Comparison of ENCODE assay signal across 32 cellular contexts in genomic region chr15:77998592-77998991, GRCh38.
"Had no signal": no experiment of that assay in that cellular context is flagged by ENCODE, and none has a peak within 500 bp of the region (broad histone marks: within the 10 kb centered on the region; RNA-seq: fewer than 3 reads in every experiment).

No MANE protein-coding gene starts in this region.

- H3K27me3 Mint-ChIP-seq: activated CD4-positive, alpha-beta memory T cell treated with anti-CD3 and anti-CD28 coated beads, Interleukin-2, amount 10 ng/mL, durations not matched to agents 7 days and 5 days; activated CD8-positive, alpha-beta memory T cell treated with anti-CD3 and anti-CD28 coated beads, Interleukin-2, amount 10 ng/mL, durations not matched to agents 7 days and 5 days; activated naive CD8-positive, alpha-beta T cell treated with anti-CD3 and anti-CD28 coated beads for 36 hours; activated T-helper 17 cell treated with anti-CD3 and anti-CD28 coated beads, Interleukin-2, amount 50 U/mL, for 72 hours; IgD-negative memory B cell had no signal

- H3K9me3 Mint-ChIP-seq: activated CD4-positive, alpha-beta memory T cell treated with anti-CD3 and anti-CD28 coated beads, Interleukin-2, amount 10 ng/mL, durations not matched to agents 7 days and 5 days; activated naive CD8-positive, alpha-beta T cell treated with anti-CD3 and anti-CD28 coated beads for 36 hours; activated T-cell treated with anti-CD3 and anti-CD28 coated beads, Interleukin-2, amount 50 U/mL, for 72 hours; activated T-helper 17 cell treated with anti-CD3 and anti-CD28 coated beads, Interleukin-2, amount 50 U/mL, for 72 hours; IgD-negative memory B cell had no signal

- H3K27ac Mint-ChIP-seq: activated CD4-positive, alpha-beta memory T cell treated with anti-CD3 and anti-CD28 coated beads, Interleukin-2, amount 10 ng/mL, durations not matched to agents 7 days and 5 days; activated CD8-positive, alpha-beta memory T cell treated with anti-CD3 and anti-CD28 coated beads, Interleukin-2, amount 10 ng/mL, durations not matched to agents 7 days and 5 days; activated T-cell treated with anti-CD3 and anti-CD28 coated beads, Interleukin-2, amount 50 U/mL, for 72 hours; activated T-helper 17 cell treated with anti-CD3 and anti-CD28 coated beads, Interleukin-2, amount 50 U/mL, for 72 hours; IgD-negative memory B cell had no signal

- H3K4me3 Mint-ChIP-seq: activated CD4-positive, alpha-beta memory T cell treated with anti-CD3 and anti-CD28 coated beads, Interleukin-2, amount 10 ng/mL, durations not matched to agents 7 days and 5 days; activated CD8-positive, alpha-beta memory T cell treated with anti-CD3 and anti-CD28 coated beads, Interleukin-2, amount 10 ng/mL, durations not matched to agents 7 days and 5 days; activated naive CD8-positive, alpha-beta T cell treated with anti-CD3 and anti-CD28 coated beads for 36 hours; activated T-cell treated with anti-CD3 and anti-CD28 coated beads, Interleukin-2, amount 50 U/mL, for 72 hours; activated T-helper 17 cell treated with anti-CD3 and anti-CD28 coated beads, Interleukin-2, amount 50 U/mL, for 72 hours; IgD-negative memory B cell had no signal

- ATAC-seq: activated CD8-positive, alpha-beta memory T cell treated with anti-CD3 and anti-CD28 coated beads, Interleukin-2, amount 10 ng/mL, durations not matched to agents 7 days and 5 days; activated T-cell treated with anti-CD3 and anti-CD28 coated beads, Interleukin-2, amount 50 U/mL, for 72 hours; activated T-helper 17 cell treated with anti-CD3 and anti-CD28 coated beads, Interleukin-2, amount 50 U/mL, for 72 hours; Panc1 had no signal

- H3K27ac ChIP-seq: SJCRH30, SK-N-MC, WERI-Rb-1 had no signal

- DNase-seq: activated CD4-positive, alpha-beta memory T cell treated with anti-CD3 and anti-CD28 coated beads, Interleukin-2, amount 10 ng/mL, durations not matched to agents 7 days and 5 days; activated CD4-positive, alpha-beta T cell treated with anti-CD3 and anti-CD28 coated beads for 1 hour; activated CD4-positive, alpha-beta T cell treated with anti-CD3 and anti-CD28 coated beads for 48 hours; activated CD4-positive, CD25-positive, alpha-beta regulatory T cell; activated CD8-positive, alpha-beta memory T cell treated with anti-CD3 and anti-CD28 coated beads for 24 hours; activated CD8-positive, alpha-beta memory T cell treated with anti-CD3 and anti-CD28 coated beads, Interleukin-2, amount 10 ng/mL, durations not matched to agents 7 days and 5 days; activated CD8-positive, alpha-beta memory T cell treated with anti-CD3 and anti-CD28 coated beads, Interleukin-2, amount 50 U/mL, for 48 hours; activated effector memory CD4-positive, alpha-beta T cell treated with anti-CD3 and anti-CD28 coated beads, Interleukin-2, amount 50 U/mL, for 16 hours; activated naive CD4-positive, alpha-beta T cell; activated naive CD4-positive, alpha-beta T cell treated with anti-CD3 and anti-CD28 coated beads, Interleukin-2, amount 50 U/mL, for 16 hours; activated naive CD8-positive, alpha-beta T cell treated with anti-CD3 and anti-CD28 coated beads for 36 hours; activated T-cell treated with anti-CD3 and anti-CD28 coated beads, Interleukin-2, amount 50 U/mL, for 72 hours; amniotic stem cell; aorta; Karpas-422; KBM-7; NCI-H1105; NCI-H1417 treated with DMSO at 0.1 percent for 48 hours; NCI-H1694; NCI-H2029; NCI-H510A; NCI-H526; NCI-H748 treated with DMSO at 0.1 percent for 48 hours; NK-92 treated with Interleukin-12 subunit alpha and Interleukin-12 subunit beta, amount 100 ng/mL, for 24 hours; SHP77; SJCRH30; T1000; WERI-Rb-1 had no signal

- H3K9me3 ChIP-seq: SJCRH30 had no signal

- H3K27me3 ChIP-seq: SJCRH30 had no signal

- H3K4me3 ChIP-seq: SJCRH30, SK-N-MC had no signal
